32 cellular contexts compared by ENCODE assay signal in the genomic region with DNA sequence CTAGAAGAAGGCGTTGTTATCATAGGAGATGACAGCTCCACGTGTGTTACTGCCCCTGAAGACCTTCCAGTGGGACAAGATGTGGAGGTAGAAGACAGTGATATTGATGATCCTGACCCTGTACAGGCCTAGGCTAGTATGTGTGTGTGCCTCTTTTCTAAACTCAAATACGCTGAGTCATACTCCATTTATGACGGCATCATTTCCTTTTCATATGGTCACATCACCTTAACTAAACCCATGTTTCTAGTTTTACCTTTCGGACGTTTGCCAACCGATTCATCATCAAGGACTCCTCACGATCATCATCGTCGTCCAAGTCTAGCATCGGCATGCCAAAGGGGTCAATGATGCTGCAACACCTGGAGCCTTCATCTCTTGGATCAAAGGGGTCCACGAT.
"Had no signal": no experiment of that assay in that cellular context is flagged by ENCODE, and none has a peak within 500 bp of the region (broad histone marks: within the 10 kb centered on the region; RNA-seq: fewer than 3 reads in every experiment).

No MANE protein-coding gene starts in this region.

- H3K9me3 ChIP-seq: gastrocnemius medialis, pancreas, prostate gland, sigmoid colon, stomach, thyroid gland, upper lobe of left lung, vagina had no signal

- H3K27me3 ChIP-seq: brain microvascular endothelial cell, gastrocnemius medialis, hepatocyte, pancreas, sigmoid colon, stomach, thyroid gland, upper lobe of left lung, vagina had no signal

- H3K36me3 ChIP-seq: prostate gland had no signal

- H2AFZ ChIP-seq: hepatocyte had no signal

- H3K4me2 ChIP-seq: hepatocyte had no signal

- H3K4me3 ChIP-seq: gastrocnemius medialis, hepatocyte, pancreas, prostate gland, sigmoid colon, stomach, thyroid gland, upper lobe of left lung, vagina had no signal

- H3K27ac ChIP-seq: brain microvascular endothelial cell, gastrocnemius medialis, hepatocyte, pancreas, prostate gland, sigmoid colon, stomach, thyroid gland, upper lobe of left lung, vagina, VCaP had no signal

- FAIRE-seq: astrocyte, pancreas, small intestine, TTC549 had no signal

- ATAC-seq: activated CD4-positive, CD25-positive, alpha-beta regulatory T cell treated with anti-CD3 and anti-CD28 coated beads, Interleukin-2, amount 50 U/mL, for 24 hours; gastrocnemius medialis; left cardiac atrium; left ventricle myocardium superior; naive thymus-derived CD4-positive, alpha-beta T cell; pancreas; stimulated activated memory B cell treated with anti-CD40 and anti-IgM and Interleukin-4, amounts not matched to agents 10 μg/mL and 1 μg/mL and 100 μg/mL, for 72 hours had no signal

- DNase-seq: activated CD4-positive, alpha-beta memory T cell treated with anti-CD3 and anti-CD28 coated beads, Interleukin-2, amount 10 ng/mL, durations not matched to agents 7 days and 5 days; activated CD4-positive, alpha-beta T cell treated with anti-CD3 and anti-CD28 coated beads for 48 hours; activated CD8-positive, alpha-beta memory T cell treated with anti-CD3 and anti-CD28 coated beads, Interleukin-2, amount 50 U/mL, for 48 hours; activated gamma-delta T cell treated with Interleukin-2 at 50 U/mL for 16 hours; activated naive CD4-positive, alpha-beta T cell treated with anti-CD3 and anti-CD28 coated beads, Interleukin-2, amount 50 U/mL, for 16 hours; activated T-cell treated with anti-CD3 and anti-CD28 coated beads, Interleukin-2, amount 50 U/mL, for 24 hours; amniotic stem cell; brain microvascular endothelial cell; central memory CD4-positive, alpha-beta T cell; endodermal cell; gastrocnemius medialis; islet precursor cell; left cardiac atrium; left ventricle myocardium superior; midbrain; naive thymus-derived CD4-positive, alpha-beta T cell; pancreas; sigmoid colon; small intestine; stimulated activated CD4-positive, alpha-beta T cell treated with anti-CD3 and anti-CD28 coated beads, Interleukin-4, amount 100 ng/mL, for 24 hours; stomach; T-helper 9 cell; thyroid gland; upper lobe of left lung had no signal

- H3K4me1 ChIP-seq: gastrocnemius medialis, pancreas, prostate gland, sigmoid colon, stomach, upper lobe of left lung, vagina had no signal

- H3K79me2 ChIP-seq: hepatocyte had no signal
